20 cellular contexts compared by ENCODE assay signal in the genomic region with DNA sequence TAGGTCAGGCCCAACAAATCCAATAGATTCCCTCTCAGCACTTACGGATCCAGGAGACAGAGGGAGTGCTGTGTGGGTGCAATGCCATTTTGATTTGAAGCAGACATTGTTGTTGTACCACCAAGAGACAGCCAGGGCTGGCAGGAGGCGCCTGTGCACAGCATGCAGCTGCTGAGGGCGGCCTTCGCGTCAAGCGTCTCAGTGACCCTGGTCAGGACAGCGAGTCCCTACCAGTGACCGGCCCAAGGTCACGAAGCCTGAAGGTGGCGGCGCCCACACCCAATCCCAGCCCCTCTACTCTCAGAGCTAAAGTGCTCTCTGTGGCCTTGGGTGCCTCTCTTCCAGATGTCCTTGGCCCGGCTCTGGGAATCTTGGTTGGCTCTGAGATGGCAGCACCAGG. TPM values are rescaled to one million over a fixed set of nuclear protein-coding genes. Genes with fewer than 3 reads are reported as not detected.
DNase-seq lines count a peak whose midpoint lies in the region; ATAC-seq and TF ChIP-seq lines count a peak whose summit lies in the region.
"Had no signal": no experiment of that assay in that cellular context is flagged by ENCODE, and none has a peak within 500 bp of the region (broad histone marks: within the 10 kb centered on the region; RNA-seq: fewer than 3 reads in every experiment).

No MANE protein-coding gene starts in this region.

- no peak for TF ChIP-seq CTCF in H9 (conservative IDR thresholded peaks at IDR 0.05)

- no peak overlapping the region for H3K9ac ChIP-seq in H9 (ENCODE audit: extremely low read depth, insufficient read length, low read length)
- H3K9ac ChIP-seq: BLaER1 had no signal

- no CpG with 5 or more reads among the region's 12 CpGs for WGBS in H9 (ENCODE audit: extremely low coverage, insufficient read length, low lambda C conversion rate)

- H2BK5ac ChIP-seq in H9 (ENCODE audit: insufficient read length, low read length) = no peak overlapping the region

- H4K20me1 ChIP-seq in H9 (ENCODE audit: control insufficient read depth, insufficient read depth, insufficient read length) = no peaks in the 10 kb centered on the region
- H4K20me1 ChIP-seq: BLaER1 had no signal

- H3K4me1 Mint-ChIP-seq in H9 = peaks cover 8 to 14% of the 10 kb centered on the region in 2 experiments
- H3K4me1 Mint-ChIP-seq: CD14-positive monocyte; CD4-positive, alpha-beta memory T cell had no signal

- H3K27ac ChIP-seq in H9 (ENCODE audit: insufficient read length, low read depth, low read length) = no peak overlapping the region
- H3K27ac ChIP-seq: BLaER1, HL-60 had no signal

- H3T11ph ChIP-seq in H9 (ENCODE audit: low read length) = no peak overlapping the region

- no peaks in the 10 kb centered on the region for H3K4me1 ChIP-seq in H9 (ENCODE audit: insufficient read depth, low read length)

- H3K36me3 Mint-ChIP-seq in H9 (ENCODE audit: insufficient read depth in 1 of 3, low read depth in 3 of 3) = peaks cover 0 to 15% (median 0%) of the 10 kb centered on the region in 3 experiments; a peak in 2 of 7 replicates
- H3K36me3 Mint-ChIP-seq in activated naive CD4-positive, alpha-beta T cell treated with anti-CD3 and anti-CD28 coated beads, Interleukin-2, amount 50 U/mL, for 72 hours = peaks cover 0 to 6% of the 10 kb centered on the region in 2 donors
- H3K36me3 Mint-ChIP-seq: CD14-positive monocyte had no signal

- no peak overlapping the region for H2BK12ac ChIP-seq in H9 (ENCODE audit: insufficient read length, low read depth, low read length)

- H2BK120ac ChIP-seq in H9 (ENCODE audit: low read depth, low read length, poor library complexity, severe bottlenecking) = no peak overlapping the region

- DNase-seq in Ammon's horn (ENCODE audit: low spot score) = peak; percentile 14
- DNase-seq in H9 = peak; percentile 34
- peak in 30 of 42 donors; percentile 15 to 71 (median 38) for DNase-seq in head of caudate nucleus
- DNase-seq in putamen (ENCODE audit: low spot score) = peak; percentile 35
- DNase-seq in DMS79 treated with DMSO at 0.1 percent for 48 hours (lab: John Stamatoyannopoulos, UW) = no peak
- no peak for DNase-seq in AG08395 (ENCODE audit: low spot score)
- DNase-seq in activated naive CD4-positive, alpha-beta T cell treated with anti-CD3 and anti-CD28 coated beads, Interleukin-2, amount 50 U/mL, for 72 hours (ENCODE audit: low spot score in 2 of 2) = no peak
- DNase-seq: ACHN; AML-193; CD4-positive, alpha-beta memory T cell; DMS153; DMS79; GF-D8; HFFc6; IMR-90 had no signal

- no peak overlapping the region for H4K5ac ChIP-seq in H9 (ENCODE audit: insufficient read length, low read depth, low read length)

- H3K4ac ChIP-seq in H9 (ENCODE audit: low read depth, low read length) = no peak overlapping the region

- ATAC-seq in activated naive CD4-positive, alpha-beta T cell treated with anti-CD3 and anti-CD28 coated beads, Interleukin-2, amount 50 U/mL, for 72 hours = no peak
- ATAC-seq: GM23338, HCT116 had no signal

- no peaks in the 10 kb centered on the region for H3K23me2 ChIP-seq in H9 (ENCODE audit: insufficient read length, low read depth, low read length, poor library complexity, severe bottlenecking)

- H3K4me3 Mint-ChIP-seq in H9 = no peak overlapping the region
- H3K4me3 Mint-ChIP-seq: CD14-positive monocyte; CD4-positive, alpha-beta memory T cell; GM23338; HFFc6 had no signal

- H3K27me3 ChIP-seq in H9 (ENCODE audit: insufficient read depth, low read length) = no peaks in the 10 kb centered on the region
- H3K27me3 ChIP-seq: BLaER1 had no signal

- 0 out of 2 replicates have a peak overlapping the region, but pooled peaks have one; percentile 11 for H3K14ac ChIP-seq in H9 (ENCODE audit: insufficient read depth, low read length)

- no peaks in the 10 kb centered on the region for H3K79me2 ChIP-seq in H9 (ENCODE audit: insufficient read depth, low read length)

- no peak overlapping the region for H2BK20ac ChIP-seq in H9 (ENCODE audit: low read depth, low read length, poor library complexity, severe bottlenecking)

- no peak overlapping the region for H3K4me2 ChIP-seq in H9 (ENCODE audit: insufficient read depth, insufficient read length, low read length)
- H3K4me2 ChIP-seq: BLaER1, GM23338 had no signal

- H3K9me3 Mint-ChIP-seq in H9 = peaks cover 9 to 13% of the 10 kb centered on the region in 2 experiments
- peaks cover 13 to 15% of the 10 kb centered on the region in 2 donors for H3K9me3 Mint-ChIP-seq in activated naive CD4-positive, alpha-beta T cell treated with anti-CD3 and anti-CD28 coated beads, Interleukin-2, amount 50 U/mL, for 72 hours

- H2AFZ ChIP-seq in H9 (ENCODE audit: low read length) = no peak overlapping the region
- H2AFZ ChIP-seq: GM23338 had no signal

- H3K27ac Mint-ChIP-seq in H9 = no peak overlapping the region
- no peak overlapping the region for H3K27ac Mint-ChIP-seq in activated naive CD4-positive, alpha-beta T cell treated with anti-CD3 and anti-CD28 coated beads, Interleukin-2, amount 50 U/mL, for 72 hours
- H3K27ac Mint-ChIP-seq: CD14-positive monocyte; CD4-positive, alpha-beta memory T cell; GM23338; HFFc6 had no signal

- intact Hi-C loops in head of caudate nucleus (cut with DNase I) = no loop called here

- H3K56ac ChIP-seq in H9 (ENCODE audit: insufficient read length, low read depth, low read length) = no peak overlapping the region

- H4K8ac ChIP-seq in H9 (replicated peaks; ENCODE audit: insufficient read length, low read depth, low read length) = no peak overlapping the region

- no peak overlapping the region for H2BK15ac ChIP-seq in H9 (ENCODE audit: low read depth, low read length)

- no peak overlapping the region for H4K91ac ChIP-seq in H9 (ENCODE audit: insufficient read length, low read depth, low read length)

- peaks cover 11% of the 10 kb centered on the region for H3K27me3 Mint-ChIP-seq in H9 (ENCODE audit: low read depth)

- no peak overlapping the region for H2AK5ac ChIP-seq in H9 (ENCODE audit: insufficient read length, low read length)

- no peak overlapping the region for H3K18ac ChIP-seq in H9 (ENCODE audit: insufficient read length, low read depth, low read length)

- H3K23ac ChIP-seq in H9 (ENCODE audit: insufficient read length, low read depth, low read length) = no peak overlapping the region

- H3K9me3 ChIP-seq in H9 (ENCODE audit: control insufficient read depth, low read depth, low read length) = no peaks in the 10 kb centered on the region

- no peaks in the 10 kb centered on the region for H3K79me1 ChIP-seq in H9 (ENCODE audit: insufficient read depth, low read depth, low read length, poor library complexity, severe bottlenecking)

RNA-seq across cellular contexts. Expression of a gene that starts 40.5 kb away (rescaled TPM):
- 0.83 and 0.86 TPM in 2 replicates for total RNA-seq in H9 (2021)
- not detected for total RNA-seq in activated naive CD4-positive, alpha-beta T cell treated with anti-CD3 and anti-CD28 coated beads, Interleukin-2, amount 50 U/mL, for 72 hours
- total RNA-seq: CD4-positive, alpha-beta memory T cell; HFFc6; IMR-90 had no signal

Comparison
In these comparisons a context has a peak if more than half of its experiments do, and no peak if none do; other contexts are left out.
1. DNase-seq: peak in Ammon's horn (single experiment), H9 (single experiment), head of caudate nucleus (30 of 42) and putamen (single experiment); none in DMS79 treated with DMSO at 0.1 percent for 48 hours (single experiment), AG08395 (single experiment) and activated naive CD4-positive, alpha-beta T cell treated with anti-CD3 and anti-CD28 coated beads, Interleukin-2, amount 50 U/mL, for 72 hours (0 of 2).